In genomic region chr19:15080002-15080401, GRCh38 we compare ENCODE assay signal across 8 cellular contexts. TPM values are rescaled to one million over a fixed set of nuclear protein-coding genes. Genes with fewer than 3 reads are reported as not detected.
"Had no signal": no experiment of that assay in that cellular context is flagged by ENCODE, and none has a peak within 500 bp of the region (broad histone marks: within the 10 kb centered on the region; RNA-seq: fewer than 3 reads in every experiment).

No MANE protein-coding gene starts in this region.

RNA-seq across cellular contexts. Expression of gene OR1I1, which starts 2.0 kb away (rescaled TPM):
- total RNA-seq: activated CD8-positive, alpha-beta T cell treated with anti-CD3 and anti-CD28 coated beads, Interleukin-2, amount 10 ng/mL, durations not matched to agents 7 days and 5 days; activated naive CD8-positive, alpha-beta T cell treated with anti-CD3 and anti-CD28 coated beads, Interleukin-2, amount 10 ng/mL, durations not matched to agents 7 days and 5 days; aorta; breast epithelium; cerebellum; OCI-LY7; T-cell; WTC11 had no signal

RNA-seq across cellular contexts. Expression of gene SYDE1, which starts 27.2 kb away (rescaled TPM):
- total RNA-seq: OCI-LY7 had no signal

RNA-seq across cellular contexts. Expression of gene CASP14, which starts 30.7 kb away (rescaled TPM):
- total RNA-seq: activated CD8-positive, alpha-beta T cell treated with anti-CD3 and anti-CD28 coated beads, Interleukin-2, amount 10 ng/mL, durations not matched to agents 7 days and 5 days; activated naive CD8-positive, alpha-beta T cell treated with anti-CD3 and anti-CD28 coated beads, Interleukin-2, amount 10 ng/mL, durations not matched to agents 7 days and 5 days; aorta; cerebellum; OCI-LY7; T-cell; WTC11 had no signal
- polyA plus RNA-seq: aorta had no signal
